Comparison of ENCODE assay signal across 16 cellular contexts in the genomic region with DNA sequence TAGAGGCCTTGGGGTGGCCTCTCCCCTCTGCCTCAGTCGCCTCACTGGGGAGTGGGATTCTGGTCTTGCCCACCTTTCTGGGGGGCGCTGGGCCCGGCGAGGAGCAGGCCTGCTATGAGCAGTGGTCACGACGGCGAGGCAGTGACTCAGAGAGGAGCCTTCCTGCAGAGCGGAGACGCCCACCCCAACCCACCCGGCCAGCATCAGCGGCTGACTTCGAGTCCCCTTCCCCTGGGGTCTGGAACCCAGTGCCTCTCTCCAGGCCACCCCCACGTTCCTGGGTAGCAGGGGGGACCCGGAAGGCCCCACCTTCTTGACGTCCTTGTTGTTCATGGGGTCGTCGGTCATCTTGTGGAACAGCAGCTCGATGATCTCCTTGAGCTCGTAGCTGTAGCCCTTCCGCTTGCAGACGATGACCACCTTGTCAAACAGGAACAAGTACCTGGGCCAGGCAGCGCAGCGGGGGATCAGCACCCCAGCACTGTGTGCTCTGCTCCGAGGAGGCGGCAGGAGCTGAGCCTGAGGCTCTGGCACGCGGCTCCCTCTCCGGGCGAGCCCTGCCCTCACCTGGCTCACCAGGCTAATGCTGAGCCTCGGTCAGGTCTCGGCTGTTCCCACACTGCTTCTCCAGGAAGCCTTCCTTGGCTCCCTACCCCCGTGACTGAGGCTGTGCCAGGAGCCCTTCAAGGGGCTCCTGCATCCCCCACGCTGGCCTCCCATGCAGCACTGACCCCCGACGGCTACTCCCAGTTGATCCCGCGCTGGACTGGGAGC. TPM values are rescaled to one million over a fixed set of nuclear protein-coding genes. Genes with fewer than 3 reads are reported as not detected.
DNase-seq lines count a peak whose midpoint lies in the region; ATAC-seq and TF ChIP-seq lines count a peak whose summit lies in the region.
"Had no signal": no experiment of that assay in that cellular context is flagged by ENCODE, and none has a peak within 500 bp of the region (broad histone marks: within the 10 kb centered on the region; RNA-seq: fewer than 3 reads in every experiment).

No MANE protein-coding gene starts in this region.

- TF ChIP-seq EP300 in gastroesophageal sphincter (IDR thresholded peaks at IDR 0.05): no peak

- H3K27me3 Mint-ChIP-seq in Caco-2 (ENCODE audit: insufficient read depth, unreplicated experiment): no peaks in the 10 kb centered on the region
- H3K27me3 Mint-ChIP-seq in stimulated activated memory B cell treated with anti-CD40 and anti-IgM and Interleukin-4, amounts not matched to agents 10 μg/mL and 1 μg/mL and 100 μg/mL, for 72 hours: no peaks in the 10 kb centered on the region
- peaks cover 9% of the 10 kb centered on the region for H3K27me3 Mint-ChIP-seq in HFFc6 (ENCODE audit: insufficient read depth)

- no CpG with 5 or more reads among the region's 37 CpGs for WGBS in gastroesophageal sphincter (ENCODE audit: low coverage in 1 of 2), 2 donors

- TF ChIP-seq CTCF in Caco-2 (IDR thresholded peaks at IDR 0.05; ENCODE audit: insufficient read depth in 1 of 2, low read depth in 1 of 2, low read length in 1 of 2, severe bottlenecking in 1 of 2, unreplicated experiment in 1 of 2): no peak
- no peak for TF ChIP-seq CTCF in gastroesophageal sphincter (IDR thresholded peaks at IDR 0.05)
- TF ChIP-seq CTCF in HFFc6 (IDR thresholded peaks at IDR 0.05): no peak

- POLR2A ChIA-PET in Caco-2 (lab: Charles Lee): no interaction called here

- H3K27ac ChIP-seq in SK-N-MC (0 out of 2 replicates have a peak overlapping the region, but pooled peaks have one; percentile 50), gastroesophageal sphincter (peak overlapping the region in 3 of 4 donors; percentile 39 to 43 (median 41))
- H3K27ac ChIP-seq: epithelial cell of prostate had no signal

- no TSS peak for BruUV-seq in Caco-2 (replicated peaks; lab: Mats Ljungman, UMichigan)

- H3K27me3 ChIP-seq in Caco-2 (replicated peaks; ENCODE audit: control insufficient read depth, insufficient read depth, low read length) (no peaks in the 10 kb centered on the region), gastroesophageal sphincter (no peaks in the 10 kb centered on the region)
- H3K27me3 ChIP-seq: adrenal gland, MG63 had no signal

- H3K9me3 Mint-ChIP-seq in Caco-2 (ENCODE audit: unreplicated experiment) (no peaks in the 10 kb centered on the region), HFFc6 (no peaks in the 10 kb centered on the region)
- H3K9me3 Mint-ChIP-seq in stimulated activated memory B cell treated with anti-CD40 and anti-IgM and Interleukin-4, amounts not matched to agents 10 μg/mL and 1 μg/mL and 100 μg/mL, for 72 hours: no peaks in the 10 kb centered on the region

- H3K9me3 ChIP-seq in Caco-2 (no peaks in the 10 kb centered on the region), SK-N-MC (ENCODE audit: low read depth, low read length) (no peaks in the 10 kb centered on the region), gastroesophageal sphincter (no peaks in the 10 kb centered on the region)
- H3K9me3 ChIP-seq: adrenal gland, MG63 had no signal

- DNase-seq in Caco-2 (no peak), SK-N-MC (ENCODE audit: low read depth, low spot score) (no peak), T-helper 9 cell (no peak), iPS-NIHi7 (ENCODE audit: extremely low spot score) (no peak), HFFc6 (no peak)
- no peak for DNase-seq in activated naive CD4-positive, alpha-beta T cell treated with Interleukin-2 at 50 U/mL for 16 hours
- DNase-seq: cerebellar nuclear complex; NCI-H187; NK-92 treated with Interleukin-12 subunit alpha and Interleukin-12 subunit beta, amount 100 ng/mL, for 24 hours; T-helper 1 cell had no signal

- no peak overlapping the region for H3K4me3 ChIP-seq in Caco-2 (ENCODE audit: low read depth, low read length)
- peak overlapping the region; percentile 33; the same call in 1 of the 2 replicates for H3K4me3 ChIP-seq in SK-N-MC
- no peak overlapping the region for H3K4me3 ChIP-seq in gastroesophageal sphincter
- H3K4me3 ChIP-seq: adrenal gland, lung, MG63 had no signal

- H3K36me3 ChIP-seq in Caco-2 (ENCODE audit: control insufficient read depth, insufficient read depth, low read length) (peaks cover 4% of the 10 kb centered on the region), SK-N-MC (ENCODE audit: insufficient read depth, low read length) (no peaks in the 10 kb centered on the region), gastroesophageal sphincter (peaks cover 0 to 63% of the 10 kb centered on the region in 2 donors)
- H3K36me3 ChIP-seq: MG63 had no signal

- ATAC-seq in gastroesophageal sphincter: no peak
- ATAC-seq in stimulated activated memory B cell treated with anti-CD40 and anti-IgM and Interleukin-4, amounts not matched to agents 10 μg/mL and 1 μg/mL and 100 μg/mL, for 72 hours: no peak

- CTCF ChIA-PET in Caco-2 (lab: Charles Lee): interaction anchor here (0.6 to 1.1 kb wide), 2 partner anchors 8 to 45 kb away, joined by 3 to 6 read pairs; no protein-coding TSS in a partner anchor

- H3K36me3 Mint-ChIP-seq in Caco-2 (ENCODE audit: insufficient read depth, unreplicated experiment) (peaks cover 47% of the 10 kb centered on the region), HFFc6 (ENCODE audit: low read depth) (peaks cover 12% of the 10 kb centered on the region)
- H3K36me3 Mint-ChIP-seq in stimulated activated memory B cell treated with anti-CD40 and anti-IgM and Interleukin-4, amounts not matched to agents 10 μg/mL and 1 μg/mL and 100 μg/mL, for 72 hours: peaks cover 67% of the 10 kb centered on the region

- H3K27ac Mint-ChIP-seq in Caco-2 (ENCODE audit: unreplicated experiment) (peak overlapping the region; percentile 24), HFFc6 (no peak overlapping the region)
- peak overlapping the region; percentile 96 for H3K27ac Mint-ChIP-seq in stimulated activated memory B cell treated with anti-CD40 and anti-IgM and Interleukin-4, amounts not matched to agents 10 μg/mL and 1 μg/mL and 100 μg/mL, for 72 hours

- no peaks in the 10 kb centered on the region for H3K4me1 ChIP-seq in Caco-2
- peaks cover 0 to 38% (median 15%) of the 10 kb centered on the region in 3 donors for H3K4me1 ChIP-seq in gastroesophageal sphincter

- no peak for TF ChIP-seq POLR2A in gastroesophageal sphincter (IDR thresholded peaks at IDR 0.05)

- intact Hi-C loops in Caco-2 (cut with micrococcal nuclease; ENCODE audit: unreplicated experiment): no loop called here

- no peak overlapping the region for H3K9ac ChIP-seq in SK-N-MC (ENCODE audit: insufficient read length)

- H3K4me3 Mint-ChIP-seq in Caco-2 (ENCODE audit: unreplicated experiment) (no peak overlapping the region), HFFc6 (no peak overlapping the region)
- peak overlapping the region; percentile 18 for H3K4me3 Mint-ChIP-seq in stimulated activated memory B cell treated with anti-CD40 and anti-IgM and Interleukin-4, amounts not matched to agents 10 μg/mL and 1 μg/mL and 100 μg/mL, for 72 hours

- H3K4me1 Mint-ChIP-seq in Caco-2 (ENCODE audit: low read depth, unreplicated experiment) (no peaks in the 10 kb centered on the region), HFFc6 (ENCODE audit: low read depth) (peaks cover 5% of the 10 kb centered on the region; the same call in 1 of the 2 replicates)
- peaks cover 79% of the 10 kb centered on the region for H3K4me1 Mint-ChIP-seq in stimulated activated memory B cell treated with anti-CD40 and anti-IgM and Interleukin-4, amounts not matched to agents 10 μg/mL and 1 μg/mL and 100 μg/mL, for 72 hours

RNA-seq across cellular contexts. Expression of a gene that starts 50.1 kb away (rescaled TPM):
- total RNA-seq in Caco-2 (2022): 0.36 and 0.37 TPM in 2 replicates
- total RNA-seq in gastroesophageal sphincter: 1 to 10 TPM in 2 of 4 donors, under 1 TPM in 1, not detected in 1; 0.62 to 2.3 (median 1.2) TPM
- 1 to 10 TPM in 4 of 6 experiments, under 1 TPM in 2; 0.24 to 5.1 (median 4.1) TPM for total RNA-seq in HFFc6 (2021; fragmentation: NEBNext Ultra II Directional; extraction: Animal tissue kit (Norgen Biotek cat#: 25700))
